21 cellular contexts compared by ENCODE assay signal in the genomic region with DNA sequence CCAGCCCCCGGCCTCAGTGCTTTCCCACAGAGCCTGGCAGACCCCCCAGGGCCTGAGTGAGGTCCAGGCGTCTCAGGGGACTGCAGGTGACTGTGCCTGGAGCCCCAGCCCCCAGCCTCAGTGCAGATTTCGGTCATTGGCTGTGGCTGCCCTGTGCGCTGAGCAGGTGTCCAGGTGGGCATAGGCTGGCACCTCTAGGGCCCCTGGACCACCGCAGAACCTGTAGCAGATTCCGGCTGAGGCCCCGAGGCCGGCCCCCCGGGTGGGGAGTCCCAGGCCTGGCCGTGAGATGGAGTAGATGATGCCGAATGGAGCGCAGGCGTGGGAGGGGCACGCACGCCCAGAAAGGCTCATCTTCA. TPM values are rescaled to one million over a fixed set of nuclear protein-coding genes. Genes with fewer than 3 reads are reported as not detected.
A peak's percentile ranks its signal among the peaks of the same experiment; 100 is the strongest.
DNase-seq lines count a peak whose midpoint lies in the region; ATAC-seq, FAIRE-seq and TF ChIP-seq lines count a peak whose summit lies in the region.
"Had no signal": no experiment of that assay in that cellular context is flagged by ENCODE, and none has a peak within 500 bp of the region (broad histone marks: within the 10 kb centered on the region; RNA-seq: fewer than 3 reads in every experiment).

No MANE protein-coding gene starts in this region.

- H3K4me1 Mint-ChIP-seq in stimulated activated effector memory CD8-positive, alpha-beta T cell treated with anti-CD3 and anti-CD28 coated beads, Interleukin-12 subunit alpha, Interleukin-12 subunit beta, amount 100 ng/mL, for 72 hours = peaks cover 3% of the 10 kb centered on the region

- no peaks in the 10 kb centered on the region for H3K9me2 ChIP-seq in HCT116 (ENCODE audit: insufficient read depth)

- no peaks in the 10 kb centered on the region for H3K9me3 Mint-ChIP-seq in stimulated activated effector memory CD8-positive, alpha-beta T cell treated with anti-CD3 and anti-CD28 coated beads, Interleukin-12 subunit alpha, Interleukin-12 subunit beta, amount 100 ng/mL, for 72 hours
- H3K9me3 Mint-ChIP-seq: activated B cell treated with CpG ODN at 0.5 μM for 24 hours; T-helper 1 cell treated with Interleukin-12 subunit alpha and Interleukin-12 subunit beta and Interleukin-4 antibody, amounts not matched to agents 30 μg/mL and 1 μg/mL, for 36 hours had no signal

- TF ChIP-seq RAD21 in HCT116 (IDR thresholded peaks at IDR 0.05; ENCODE audit: low read depth) = no peak

- H3K4me1 ChIP-seq in HCT116 (ENCODE audit: control insufficient read depth in 1 of 2, insufficient read depth in 2 of 2, low read length in 2 of 2) (peaks cover 47 to 72% of the 10 kb centered on the region in 2 experiments), RWPE2 (ENCODE audit: insufficient read depth, poor library complexity, severe bottlenecking) (peaks cover 29% of the 10 kb centered on the region), right atrium auricular region (peaks cover 0 to 46% of the 10 kb centered on the region in 2 donors), kidney (ENCODE audit: control insufficient read depth in 1 of 2, insufficient read depth in 1 of 2, low read depth in 1 of 2, low read length in 2 of 2) (peaks cover 0 to 11% of the 10 kb centered on the region in 2 donors), mesendoderm (ENCODE audit: control insufficient read depth, low read depth, low read length) (no peaks in the 10 kb centered on the region)

- H3K27ac Mint-ChIP-seq in stimulated activated effector memory CD8-positive, alpha-beta T cell treated with anti-CD3 and anti-CD28 coated beads, Interleukin-12 subunit alpha, Interleukin-12 subunit beta, amount 100 ng/mL, for 72 hours = no peak overlapping the region
- H3K27ac Mint-ChIP-seq: activated B cell treated with CpG ODN at 0.5 μM for 24 hours; T-helper 1 cell treated with Interleukin-12 subunit alpha and Interleukin-12 subunit beta and Interleukin-4 antibody, amounts not matched to agents 30 μg/mL and 1 μg/mL, for 36 hours had no signal

- H3K36me3 Mint-ChIP-seq in stimulated activated effector memory CD8-positive, alpha-beta T cell treated with anti-CD3 and anti-CD28 coated beads, Interleukin-12 subunit alpha, Interleukin-12 subunit beta, amount 100 ng/mL, for 72 hours = peaks cover 5% of the 10 kb centered on the region

- no peak overlapping the region for H3K18ac ChIP-seq in mesendoderm (ENCODE audit: low read length)

- H3K9ac ChIP-seq in HCT116 (ENCODE audit: low read length) = peak overlapping the region; percentile 65
- H3K9ac ChIP-seq in kidney (ENCODE audit: low read length in 2 of 2) = no peak overlapping the region
- H3K9ac ChIP-seq in mesendoderm (ENCODE audit: low read length) = no peak overlapping the region

- RAD21 ChIA-PET in HCT116 (lab: Charles Lee; ENCODE audit: low non-redundant PET in 1 of 2, low total read pairs in 2 of 2, uncharacterized antibody in 2 of 2, unreplicated experiment in 2 of 2) = no interaction called here

- FAIRE-seq in kidney (lab: Jason Lieb, UNC) = no peak
- FAIRE-seq: G401.6 had no signal

- peak overlapping the region; percentile 55 for H3K4me3 Mint-ChIP-seq in stimulated activated effector memory CD8-positive, alpha-beta T cell treated with anti-CD3 and anti-CD28 coated beads, Interleukin-12 subunit alpha, Interleukin-12 subunit beta, amount 100 ng/mL, for 72 hours
- H3K4me3 Mint-ChIP-seq: activated B cell treated with CpG ODN at 0.5 μM for 24 hours; T-helper 1 cell treated with Interleukin-12 subunit alpha and Interleukin-12 subunit beta and Interleukin-4 antibody, amounts not matched to agents 30 μg/mL and 1 μg/mL, for 36 hours had no signal

- CTCF ChIA-PET in HCT116 (lab: Charles Lee) = interaction anchor here (2.1 kb wide), 1 partner anchor 109 kb away, joined by 5 read pairs; a partner anchor contains a TSS

- TF ChIP-seq CTCF in HCT116 (IDR thresholded peaks at IDR 0.05 in 2 of 3, conservative IDR thresholded peaks at IDR 0.05 in 1 of 3; ENCODE audit: borderline replicate concordance in 1 of 3, insufficient read depth in 1 of 3, low read depth in 2 of 3, low read length in 2 of 3) (no peak), RWPE2 (IDR thresholded peaks at IDR 0.05; ENCODE audit: poor library complexity, severe bottlenecking) (no peak), right atrium auricular region (IDR thresholded peaks at IDR 0.05) (no peak), kidney (IDR thresholded peaks at IDR 0.05; ENCODE audit: borderline replicate concordance, extremely low read depth, insufficient read depth) (no peak), GM20000 (IDR thresholded peaks at IDR 0.05; ENCODE audit: extremely low read depth, missing control alignments) (no peak)

- H2AFZ ChIP-seq in HCT116 (ENCODE audit: low read depth, low read length, poor library complexity, severe bottlenecking) = no peak overlapping the region

- H3K36me3 ChIP-seq in HCT116 (ENCODE audit: control insufficient read depth in 1 of 2, insufficient read depth in 2 of 2, low read length in 2 of 2) (no peaks in the 10 kb centered on the region), RWPE2 (ENCODE audit: low read depth) (no peaks in the 10 kb centered on the region), right atrium auricular region (no peaks in the 10 kb centered on the region), kidney (ENCODE audit: control insufficient read depth in 1 of 2, insufficient read depth in 2 of 2, low read length in 2 of 2) (no peaks in the 10 kb centered on the region), mesendoderm (ENCODE audit: control insufficient read depth, insufficient read depth, low read length) (no peaks in the 10 kb centered on the region)

- no peak overlapping the region for H3K4ac ChIP-seq in mesendoderm (ENCODE audit: low read depth, low read length)

- no peak overlapping the region for H3K56ac ChIP-seq in mesendoderm (ENCODE audit: low read length)

- no peak overlapping the region for H2BK5ac ChIP-seq in mesendoderm (ENCODE audit: low read length)

- no peaks in the 10 kb centered on the region for H3K27me3 ChIP-seq in HCT116 (ENCODE audit: insufficient read depth, low read length)
- H3K27me3 ChIP-seq in RWPE2 (ENCODE audit: insufficient read depth, poor library complexity, severe bottlenecking) = no peaks in the 10 kb centered on the region
- no peaks in the 10 kb centered on the region for H3K27me3 ChIP-seq in right atrium auricular region
- no peaks in the 10 kb centered on the region for H3K27me3 ChIP-seq in mesendoderm (ENCODE audit: insufficient read depth, low read length, poor library complexity)

- H3K4me2 ChIP-seq in HCT116 (ENCODE audit: low read length) (peak overlapping the region; percentile 88), mesendoderm (ENCODE audit: low read length) (no peak overlapping the region)

- no peak overlapping the region for H2BK120ac ChIP-seq in mesendoderm (ENCODE audit: low read depth, low read length)

- ATAC-seq in HCT116 (no peak), RWPE2 (ENCODE audit: low read depth) (no peak), HG02678 (IDR thresholded peaks at IDR 0.05; ENCODE audit: unreplicated experiment) (no peak)
- ATAC-seq in stimulated activated effector memory CD8-positive, alpha-beta T cell treated with anti-CD3 and anti-CD28 coated beads, Interleukin-12 subunit alpha, Interleukin-12 subunit beta, amount 100 ng/mL, for 72 hours = no peak
- ATAC-seq: mucosa of descending colon had no signal

- DNase-seq in HCT116 (ENCODE audit: low read depth, low spot score) (no peak), RWPE2 (ENCODE audit: low spot score) (no peak), right atrium auricular region (ENCODE audit: low spot score) (no peak), kidney (no peak), mesendoderm (no peak), GM20000 (ENCODE audit: low spot score) (no peak)
- no peak for DNase-seq in stimulated activated effector memory CD8-positive, alpha-beta T cell treated with anti-CD3 and anti-CD28 coated beads, Interleukin-12 subunit alpha, Interleukin-12 subunit beta, amount 100 ng/mL, for 72 hours (ENCODE audit: low spot score in 2 of 2)
- DNase-seq: activated B cell treated with CpG ODN at 0.5 μM for 24 hours; hippocampal formation; NCI-H1092; NCI-H748 treated with DMSO at 0.1 percent for 48 hours; nucleus accumbens; stimulated activated CD4-positive, alpha-beta T cell treated with anti-CD3 and anti-CD28 coated beads, Interleukin-2, amount 100 ng/mL, for 48 hours had no signal

- WGBS in mesendoderm (ENCODE audit: extremely low coverage, insufficient coverage, low lambda C conversion rate) = no CpG with 5 or more reads among the region's 15 CpGs

- H2BK15ac ChIP-seq in mesendoderm (replicated peaks; ENCODE audit: low read depth) = no peak overlapping the region

- intact Hi-C loops in HCT116 (cut with micrococcal nuclease) (no loop called here), kidney (cut with DNase I) (no loop called here)

- peak overlapping the region; percentile 95 for H3K27ac ChIP-seq in HCT116 (ENCODE audit: low read depth, low read length)
- peak overlapping the region; percentile 82 for H3K27ac ChIP-seq in RWPE2 (ENCODE audit: poor library complexity, severe bottlenecking)
- peak overlapping the region; percentile 62 to 85 for H3K27ac ChIP-seq in right atrium auricular region
- H3K27ac ChIP-seq in kidney (ENCODE audit: low read depth in 2 of 2, low read length in 2 of 2) = no peak overlapping the region
- no peak overlapping the region for H3K27ac ChIP-seq in mesendoderm (ENCODE audit: low read depth, low read length)

- BruUV-seq in HCT116 (replicated peaks; lab: Mats Ljungman, UMichigan) = no TSS peak

- H3K79me1 ChIP-seq in mesendoderm (ENCODE audit: low read length) = no peaks in the 10 kb centered on the region

- TF ChIP-seq POLR2A in HCT116 (IDR thresholded peaks at IDR 0.05; ENCODE audit: borderline replicate concordance, extremely low read depth, insufficient read depth, insufficient read length) = no peak

- no peak overlapping the region for H2AK5ac ChIP-seq in mesendoderm (ENCODE audit: low read length)

- H4K5ac ChIP-seq in mesendoderm (ENCODE audit: low read length) = no peak overlapping the region

- H3K9me3 ChIP-seq in HCT116 (ENCODE audit: control insufficient read depth in 1 of 2, insufficient read depth in 1 of 2, low read depth in 1 of 2, low read length in 2 of 2) (no peaks in the 10 kb centered on the region), RWPE2 (ENCODE audit: severe bottlenecking) (no peaks in the 10 kb centered on the region), right atrium auricular region (no peaks in the 10 kb centered on the region), kidney (ENCODE audit: control insufficient read depth in 1 of 2, low read length in 2 of 2) (no peaks in the 10 kb centered on the region)
- H3K9me3 ChIP-seq: mucosa of descending colon had no signal

- no peak overlapping the region for H3K23ac ChIP-seq in mesendoderm (ENCODE audit: low read length)

- no peaks in the 10 kb centered on the region for H4K20me1 ChIP-seq in HCT116 (ENCODE audit: insufficient read depth)

- no peak overlapping the region for H4K8ac ChIP-seq in mesendoderm (ENCODE audit: low read depth, low read length)

- POLR2A ChIA-PET in HCT116 (lab: Charles Lee) = interaction anchor here (0.6 kb wide), 1 partner anchor 109 kb away, joined by 3 read pairs; no protein-coding TSS in a partner anchor

- H3K4me3 ChIP-seq in HCT116 (replicated peaks in 1 of 2; ENCODE audit: low read depth in 1 of 2, low read length in 2 of 2) = peak overlapping the region; percentile 32 to 55
- H3K4me3 ChIP-seq in RWPE2 (ENCODE audit: severe bottlenecking) = no peak overlapping the region
- H3K4me3 ChIP-seq in right atrium auricular region = peak overlapping the region in 1 of 2 donors; percentile 13
- no peak overlapping the region for H3K4me3 ChIP-seq in kidney (ENCODE audit: low read length in 2 of 2)
- H3K4me3 ChIP-seq in mesendoderm (ENCODE audit: low read length) = no peak overlapping the region
- H3K4me3 ChIP-seq: mucosa of descending colon had no signal

- H3K79me2 ChIP-seq in HCT116 (ENCODE audit: insufficient read depth, low read length) = peaks cover 22% of the 10 kb centered on the region; the same call in 1 of the 2 replicates
- no peaks in the 10 kb centered on the region for H3K79me2 ChIP-seq in mesendoderm (ENCODE audit: control insufficient read depth, insufficient read depth, low read length)

RNA-seq across cellular contexts. Expression of a gene that starts 12.1 kb away (rescaled TPM):
- 25.4 TPM for total RNA-seq in HCT116 (2021; ENCODE audit: unreplicated experiment)
- polyA plus RNA-seq in HCT116 (2012) = 19.3 and 20.2 TPM in 2 replicates
- total RNA-seq in right atrium auricular region = 1 to 10 TPM; 5.9 to 6.0 TPM
- total RNA-seq in kidney = 44.5 TPM
- polyA plus RNA-seq in kidney (ENCODE audit: insufficient read depth, low read depth, low replicate concordance) = 18.9 TPM
- 2.0 TPM for polyA plus RNA-seq in mesendoderm (2013, experiment 1 of 2)
- 2.0 TPM for polyA plus RNA-seq in mesendoderm (2013, experiment 2 of 2)

RNA-seq across cellular contexts. Expression of a gene that starts 12.3 kb away (rescaled TPM):
- total RNA-seq in HCT116 (2021; ENCODE audit: unreplicated experiment) (13.2 TPM), right atrium auricular region (1 to 10 TPM in 1 of 2 donors, under 1 TPM in 1; 0.94 to 3.4 TPM), kidney (21.8 TPM)
- 6.2 and 6.5 TPM in 2 replicates for polyA plus RNA-seq in HCT116 (2012)
- 19.1 TPM for polyA plus RNA-seq in kidney (ENCODE audit: insufficient read depth, low read depth, low replicate concordance)
- polyA plus RNA-seq in mesendoderm (2013, experiment 1 of 2) = 0.03 TPM
- 0.03 TPM for polyA plus RNA-seq in mesendoderm (2013, experiment 2 of 2)
- total RNA-seq: RPMI7951 had no signal

RNA-seq across cellular contexts. Expression of a gene that starts 30.3 kb away (rescaled TPM):
- total RNA-seq in HCT116 (2021; ENCODE audit: unreplicated experiment) = 1.7 TPM
- polyA plus RNA-seq in HCT116 (2012) = 1.5 and 1.8 TPM in 2 replicates
- not detected for total RNA-seq in right atrium auricular region
- total RNA-seq in kidney = 5.2 TPM
- 5.0 TPM for polyA plus RNA-seq in kidney (ENCODE audit: insufficient read depth, low read depth, low replicate concordance)
- 0.07 TPM for polyA plus RNA-seq in mesendoderm (2013, experiment 1 of 2)
- 0.04 TPM for polyA plus RNA-seq in mesendoderm (2013, experiment 2 of 2)
- total RNA-seq: activated B cell treated with CpG ODN at 0.5 μM for 24 hours, kidney epithelial cell, RPMI7951, sciatic nerve, temporal lobe had no signal

RNA-seq across cellular contexts. Expression of a gene that starts 48.3 kb away (rescaled TPM):
- total RNA-seq in HCT116 (2021; ENCODE audit: unreplicated experiment) (81.9 TPM), right atrium auricular region (10 to 100 TPM; 16.2 to 26.2 TPM), kidney (49.5 TPM)
- polyA plus RNA-seq in HCT116 (2012) = 55.6 and 65.9 TPM in 2 replicates
- polyA plus RNA-seq in kidney (ENCODE audit: insufficient read depth, low read depth, low replicate concordance) = 32.7 TPM
- 27.2 TPM for polyA plus RNA-seq in mesendoderm (2013, experiment 1 of 2)
- 28.2 TPM for polyA plus RNA-seq in mesendoderm (2013, experiment 2 of 2)

Comparison
In these comparisons a context has a peak if more than half of its experiments do, and no peak if none do; other contexts are left out.
1. H3K27ac ChIP-seq: peak in HCT116 (single experiment), RWPE2 (single experiment) and right atrium auricular region (2 of 2); none in kidney (0 of 2) and mesendoderm (single experiment).
2. H3K4me3 ChIP-seq: peak in HCT116 (2 of 2); none in RWPE2 (single experiment), kidney (0 of 2) and mesendoderm (single experiment).